Comparison of ENCODE assay signal across 1 cellular context in genomic region chr17:82938486-82939212, GRCh38.
TF ChIP-seq lines count a peak whose summit lies in the region.

No MANE protein-coding gene starts in this region.

TF ChIP-seq in HEK293, 187 proteins besides CTCF, POLR2A, EP300 and RAD21 (continued from another document):
- no peak for TF ChIP-seq ZNF692 (tag by site-specific recombination; IDR thresholded peaks at IDR 0.05)
- TF ChIP-seq ZNF266 (tag by site-specific recombination; IDR thresholded peaks at IDR 0.05; ENCODE audit: low read depth): no peak
- no peak for TF ChIP-seq ZNF223 (tag by site-specific recombination; IDR thresholded peaks at IDR 0.05)
- no peak for TF ChIP-seq ZNF37A (tag by site-specific recombination; IDR thresholded peaks at IDR 0.05)
- no peak for TF ChIP-seq SCRT2 (tag by site-specific recombination; IDR thresholded peaks at IDR 0.05)
- TF ChIP-seq ZBTB21 (tag by site-specific recombination; IDR thresholded peaks at IDR 0.05): 0 out of 2 replicates have a peak, but pooled peaks have one; percentile 36
- peak; percentile 22; the same call in 1 of the 2 replicates for TF ChIP-seq ZNF10 (tag by site-specific recombination; IDR thresholded peaks at IDR 0.05)
- peak; percentile 71 for TF ChIP-seq ZIC2 (tag by site-specific recombination; IDR thresholded peaks at IDR 0.05)
- no peak for TF ChIP-seq REPIN1 (tag by site-specific recombination; IDR thresholded peaks at IDR 0.05; ENCODE audit: low read depth)
- TF ChIP-seq ZNF184 (tag by site-specific recombination; IDR thresholded peaks at IDR 0.05): no peak
- no peak for TF ChIP-seq ZNF623 (tag by site-specific recombination; IDR thresholded peaks at IDR 0.05)
- no peak for TF ChIP-seq ZNF221 (tag by site-specific recombination; IDR thresholded peaks at IDR 0.05; ENCODE audit: borderline replicate concordance)
- TF ChIP-seq WT1 (tag by site-specific recombination; IDR thresholded peaks at IDR 0.05): 0 out of 2 replicates have a peak, but pooled peaks have one; percentile 42
- TF ChIP-seq ZNF423 (tag by site-specific recombination; IDR thresholded peaks at IDR 0.05): no peak
- TF ChIP-seq ZNF501 (tag by site-specific recombination; IDR thresholded peaks at IDR 0.05): no peak
- TF ChIP-seq, protein P1, sequence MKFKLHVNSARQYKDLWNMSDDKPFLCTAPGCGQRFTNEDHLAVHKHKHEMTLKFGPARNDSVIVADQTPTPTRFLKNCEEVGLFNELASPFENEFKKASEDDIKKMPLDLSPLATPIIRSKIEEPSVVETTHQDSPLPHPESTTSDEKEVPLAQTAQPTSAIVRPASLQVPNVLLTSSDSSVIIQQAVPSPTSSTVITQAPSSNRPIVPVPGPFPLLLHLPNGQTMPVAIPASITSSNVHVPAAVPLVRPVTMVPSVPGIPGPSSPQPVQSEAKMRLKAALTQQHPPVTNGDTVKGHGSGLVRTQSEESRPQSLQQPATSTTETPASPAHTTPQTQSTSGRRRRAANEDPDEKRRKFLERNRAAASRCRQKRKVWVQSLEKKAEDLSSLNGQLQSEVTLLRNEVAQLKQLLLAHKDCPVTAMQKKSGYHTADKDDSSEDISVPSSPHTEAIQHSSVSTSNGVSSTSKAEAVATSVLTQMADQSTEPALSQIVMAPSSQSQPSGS (tag by site-specific recombination; IDR thresholded peaks at IDR 0.05; ENCODE audit: low read depth): peak; percentile 82
- TF ChIP-seq GLIS1 (tag by site-specific recombination; IDR thresholded peaks at IDR 0.05): 0 out of 2 replicates have a peak, but pooled peaks have one; percentile 19
- no peak for TF ChIP-seq ZNF530 (tag by site-specific recombination; IDR thresholded peaks at IDR 0.05; ENCODE audit: low read depth)
- TF ChIP-seq ZNF211 (tag by site-specific recombination; IDR thresholded peaks at IDR 0.05; ENCODE audit: low read depth): no peak
- no peak for TF ChIP-seq ZNF157 (tag by site-specific recombination; IDR thresholded peaks at IDR 0.05)
- no peak for TF ChIP-seq ZNF449 (tag by site-specific recombination; IDR thresholded peaks at IDR 0.05)
- no peak for TF ChIP-seq ZNF777 (tag by site-specific recombination; IDR thresholded peaks at IDR 0.05; ENCODE audit: borderline replicate concordance)
- TF ChIP-seq ZNF274 (IDR thresholded peaks at IDR 0.05; ENCODE audit: low read length): no peak
- TF ChIP-seq ZNF274 (tag by site-specific recombination; IDR thresholded peaks at IDR 0.05; ENCODE audit: borderline replicate concordance): no peak
- TF ChIP-seq ZNF426 (tag by site-specific recombination; IDR thresholded peaks at IDR 0.05): no peak
- no peak for TF ChIP-seq ZNF548 (tag by site-specific recombination; IDR thresholded peaks at IDR 0.05)
